24 cellular contexts compared by ENCODE assay signal in genomic region chr1:12029720-12030339, GRCh38. TPM values are rescaled to one million over a fixed set of nuclear protein-coding genes. Genes with fewer than 3 reads are reported as not detected.
DNase-seq lines count a peak whose midpoint lies in the region; ATAC-seq, FAIRE-seq and TF ChIP-seq lines count a peak whose summit lies in the region.
"Had no signal": no experiment of that assay in that cellular context is flagged by ENCODE, and none has a peak within 500 bp of the region (broad histone marks: within the 10 kb centered on the region; RNA-seq: fewer than 3 reads in every experiment).

No MANE protein-coding gene starts in this region.

- TF ChIP-seq RAD21 in GM12878 (IDR thresholded peaks at IDR 0.05; ENCODE audit: insufficient read depth, low read depth, low read length), result no peak

- H3K79me2 ChIP-seq in GM12878 (ENCODE audit: control insufficient read depth, insufficient read depth, low read length), result no peaks in the 10 kb centered on the region

- peak overlapping the region; percentile 31 for H2BK5ac ChIP-seq in neuronal stem cell (ENCODE audit: low read length)

- H2AK5ac ChIP-seq in neuronal stem cell (ENCODE audit: low read depth, low read length), result no peak overlapping the region

- H4K20me1 ChIP-seq in GM12878 (ENCODE audit: control insufficient read depth, insufficient read depth), result no peaks in the 10 kb centered on the region; the same call in 1 of the 2 replicates

- no peak overlapping the region for H3K4me3 ChIP-seq in right cardiac atrium (ENCODE audit: low read length)
- no peak overlapping the region for H3K4me3 ChIP-seq in GM12878
- H3K4me3 ChIP-seq in neuronal stem cell (ENCODE audit: low read length in 2 of 2), result no peak overlapping the region
- H3K4me3 ChIP-seq in aorta (ENCODE audit: low read length in 2 of 2), result no peak overlapping the region
- H3K4me3 ChIP-seq: Peyer's patch, SJCRH30 had no signal

- WGBS in right cardiac atrium, result 92% methylated on average over 32 of the region's 32 CpGs
- 63% methylated on average over 30 of the region's 32 CpGs for WGBS in GM12878 (ENCODE audit: insufficient coverage, insufficient replicate concordance, low lambda C conversion rate, missing lambda C conversion rate)
- no CpG with 5 or more reads among the region's 32 CpGs for WGBS in neuronal stem cell (ENCODE audit: extremely low coverage in 2 of 2, insufficient read length in 2 of 2, insufficient replicate concordance in 1 of 2), 2 donors
- 92 to 93% methylated on average over 32 of the region's 32 CpGs for WGBS in aorta, 2 donors

- no peak overlapping the region for H3K18ac ChIP-seq in neuronal stem cell (ENCODE audit: low read length)

- H3K4me1 ChIP-seq in right cardiac atrium (ENCODE audit: control insufficient read depth, insufficient read depth, low read length) (no peaks in the 10 kb centered on the region), GM12878 (ENCODE audit: control insufficient read depth, insufficient read depth, low read length) (no peaks in the 10 kb centered on the region), neuronal stem cell (ENCODE audit: control insufficient read depth in 2 of 2, insufficient read depth in 1 of 2, low read depth in 1 of 2, low read length in 2 of 2) (peaks cover 2 to 3% of the 10 kb centered on the region in 2 donors), aorta (ENCODE audit: control insufficient read depth in 1 of 2, insufficient read depth in 2 of 2, low read length in 2 of 2) (no peaks in the 10 kb centered on the region)
- H3K4me1 ChIP-seq: Peyer's patch, SJCRH30 had no signal

- no peaks in the 10 kb centered on the region for H3K9me3 ChIP-seq in right cardiac atrium (ENCODE audit: control insufficient read depth, low read length)
- no peaks in the 10 kb centered on the region for H3K9me3 ChIP-seq in GM12878 (replicated peaks; ENCODE audit: control insufficient read depth, insufficient read depth, low read length)
- no peaks in the 10 kb centered on the region for H3K9me3 ChIP-seq in neuronal stem cell (replicated peaks in 1 of 2; ENCODE audit: control insufficient read depth in 2 of 2, insufficient read depth in 1 of 2, low read depth in 1 of 2, low read length in 2 of 2)
- no peaks in the 10 kb centered on the region for H3K9me3 ChIP-seq in aorta (ENCODE audit: control insufficient read depth, low read length)
- H3K9me3 ChIP-seq: Peyer's patch, SJCRH30 had no signal

- in situ Hi-C loops in GM12878 (cut with MboI), result no loop called here

- H3K9ac ChIP-seq in GM12878 (ENCODE audit: control insufficient read depth, insufficient read depth, low read length), result no peak overlapping the region
- H3K9ac ChIP-seq in neuronal stem cell (ENCODE audit: low read depth, low read length, poor library complexity), result no peak overlapping the region

- H3K27me3 ChIP-seq in right cardiac atrium (ENCODE audit: control insufficient read depth, insufficient read depth) (no peaks in the 10 kb centered on the region), GM12878 (replicated peaks in 1 of 2; ENCODE audit: control insufficient read depth in 2 of 2, insufficient read depth in 2 of 2, low read length in 1 of 2) (no peaks in the 10 kb centered on the region), neuronal stem cell (ENCODE audit: control insufficient read depth in 3 of 3, insufficient read depth in 3 of 3, low read depth in 1 of 3, low read length in 3 of 3) (no peaks in the 10 kb centered on the region), aorta (ENCODE audit: control insufficient read depth in 1 of 2, insufficient read depth in 2 of 2, low read length in 1 of 2) (no peaks in the 10 kb centered on the region)
- H3K27me3 ChIP-seq: Peyer's patch, SJCRH30 had no signal

- no peak for TF ChIP-seq POLR2A in GM12878 (IDR thresholded peaks at IDR 0.05; ENCODE audit: low read depth, low read length)

- intact Hi-C loops in right cardiac atrium (cut with DNase I), result loop anchor here in 1 of 4 donors (5.0 to 10.0 kb wide), 2 partner anchors 123 to 195 kb away; no protein-coding TSS in a partner anchor
- intact Hi-C loops in Right ventricle myocardium superior (cut with DNase I), result no loop called here
- intact Hi-C loops in GM12878 (cut with micrococcal nuclease; ENCODE audit: unreplicated experiment), result no loop called here
- intact Hi-C loops in aorta (cut with DNase I), result no loop called here

- DNase-seq in right cardiac atrium (peak in 2 of 3 donors; percentile 33 to 58), Right ventricle myocardium superior (no peak), GM12878 (ENCODE audit: low read depth, low spot score) (no peak), neuronal stem cell (ENCODE audit: low spot score) (no peak), aorta (no peak), NOMO-1 treated with dmso at 0.1 percent for 144 hours (lab: John Stamatoyannopoulos, UW; ENCODE audit: unreplicated experiment) (no peak), T-helper 2 cell (no peak)
- DNase-seq in activated effector memory CD4-positive, alpha-beta T cell treated with Interleukin-2 at 50 U/mL for 16 hours, result no peak
- DNase-seq: ACHN; Calu3; CD8-positive, alpha-beta memory T cell; DMS153; MM.1S; NCI-H1092 treated with DMSO at 0.1 percent for 48 hours; NCI-H1436 treated with DMSO at 0.1 percent for 48 hours; NCI-H2029; NCI-H345; NCI-H524; NCI-H774; Peyer's patch; SJCRH30 had no signal

- RAD21 ChIA-PET in GM12878 (lab: Charles Lee; ENCODE audit: unreplicated experiment), result interaction anchor here (1.4 to 3.4 kb wide), 2 partner anchors 11 to 49 kb away, joined by 4 to 13 read pairs; partner anchors contain the start of gene MIIP

- H3K79me1 ChIP-seq in neuronal stem cell (ENCODE audit: low read depth, low read length), result no peaks in the 10 kb centered on the region

- SMC1A ChIA-PET in GM12878 (lab: Charles Lee; ENCODE audit: uncharacterized antibody, unreplicated experiment), result interaction anchor here (0.8 to 2.5 kb wide), 3 partner anchors 9 to 11 kb away, joined by 5 to 7 read pairs (median 5); partner anchors contain the start of gene MIIP

- BruUV-seq in GM12878 (replicated peaks; lab: Mats Ljungman, UMichigan), result no TSS peak

- H2BK12ac ChIP-seq in neuronal stem cell (ENCODE audit: low read length), result no peak overlapping the region

- no peak for TF ChIP-seq CTCF in GM12878 (IDR thresholded peaks at IDR 0.05 in 2 of 3, conservative IDR thresholded peaks at IDR 0.05 in 1 of 3; ENCODE audit: control insufficient read depth in 2 of 3, extremely low read depth in 1 of 3, insufficient read depth in 1 of 3, low read depth in 3 of 3, low read length in 3 of 3)

- H3K27ac ChIP-seq in right cardiac atrium (ENCODE audit: low read length) (no peak overlapping the region), GM12878 (ENCODE audit: control insufficient read depth, insufficient read depth) (no peak overlapping the region), neuronal stem cell (replicated peaks; ENCODE audit: low read length) (no peak overlapping the region), aorta (ENCODE audit: low read depth in 1 of 2, low read length in 2 of 2) (no peak overlapping the region)
- H3K27ac ChIP-seq: 22Rv1, C4-2B, Peyer's patch, SJCRH30 had no signal

- ATAC-seq in right cardiac atrium (peak in 1 of 2 donors; percentile 9), Right ventricle myocardium superior (ENCODE audit: poor library complexity) (no peak), GM12878 (peak; percentile 62), aorta (ENCODE audit: low FRiP score) (peak; percentile 39)

- POLR2A ChIA-PET in GM12878 (lab: Charles Lee), result interaction anchor here (0.6 to 1.4 kb wide), 2 partner anchors 9 to 120 kb away, joined by 3 to 5 read pairs; no protein-coding TSS in a partner anchor

- H3K4me2 ChIP-seq in GM12878 (ENCODE audit: control insufficient read depth, insufficient read depth) (no peak overlapping the region), neuronal stem cell (ENCODE audit: insufficient read depth, low read length, poor library complexity, severe bottlenecking) (no peak overlapping the region)

- H3K36me3 ChIP-seq in GM12878 (ENCODE audit: control insufficient read depth in 2 of 2, insufficient read depth in 2 of 2, low read length in 1 of 2) (peaks cover 13 to 23% of the 10 kb centered on the region in 2 experiments), neuronal stem cell (replicated peaks in 1 of 2; ENCODE audit: control insufficient read depth in 2 of 2, insufficient read depth in 2 of 2, low read length in 2 of 2) (peaks cover 37 to 74% of the 10 kb centered on the region in 2 donors), aorta (ENCODE audit: control insufficient read depth in 1 of 2, insufficient read depth in 2 of 2, low read length in 1 of 2) (peaks cover 0 to 1% of the 10 kb centered on the region in 2 donors)

- H3K4ac ChIP-seq in neuronal stem cell (ENCODE audit: low read length), result no peak overlapping the region

- peak overlapping the region; percentile 75 for H3K23ac ChIP-seq in neuronal stem cell (ENCODE audit: low read depth, low read length, poor library complexity)

- no peak overlapping the region for H2BK120ac ChIP-seq in neuronal stem cell (ENCODE audit: low read depth, low read length)

- no peak overlapping the region for H4K91ac ChIP-seq in neuronal stem cell (ENCODE audit: low read depth, low read length, poor library complexity)

- TF ChIP-seq EP300 in GM12878 (IDR thresholded peaks at IDR 0.05; ENCODE audit: borderline replicate concordance in 1 of 2, control insufficient read depth in 1 of 2, low read depth in 2 of 2, low read length in 2 of 2), result no peak

- FAIRE-seq in GM12878 (lab: Jason Lieb, UNC), result no peak
- FAIRE-seq: G401.6 had no signal

- H2BK15ac ChIP-seq in neuronal stem cell (ENCODE audit: low read length), result no peak overlapping the region

- no peak overlapping the region for H3K14ac ChIP-seq in neuronal stem cell (ENCODE audit: low read length)

- no peak overlapping the region for H4K8ac ChIP-seq in neuronal stem cell (ENCODE audit: low read depth, low read length)

- CTCF ChIA-PET in GM12878 (lab: Yijun Ruan, JAX), result interaction anchor here (1.1 to 3.8 kb wide), 5 partner anchors 9 to 121 kb away, joined by 4 to 37 read pairs (median 10); partner anchors contain the start of gene MIIP

- H2AFZ ChIP-seq in GM12878 (ENCODE audit: control insufficient read depth, low read depth, low read length), result no peak overlapping the region
- H2AFZ ChIP-seq in neuronal stem cell (ENCODE audit: low read length), result no peak overlapping the region

RNA-seq across cellular contexts. Expression of gene MIIP, which starts 10.5 kb away (rescaled TPM):
- total RNA-seq in right cardiac atrium (10 to 100 TPM in 3 of 4 donors, 1 to 10 TPM in 1; 8.5 to 16.4 (median 12.5) TPM), Right ventricle myocardium superior (14.6 TPM), GM12878 (2014; rRNA removed) (68.8 and 71.3 TPM in 2 replicates), GM12878 (2014; rRNA removed; fragmentation: Illumina TruSeq; extraction: Trizol) (16.6 and 17.1 TPM in 2 replicates), GM12878 (2021) (56.2 and 57.2 TPM in 2 replicates), aorta (10 to 100 TPM; 19.5 to 25.4 TPM)
- polyA plus RNA-seq in right cardiac atrium (12.5 TPM), GM12878 (2011; rRNA removed) (8.8 and 21.5 TPM in 2 replicates), GM12878 (2014; fragmentation: Illumina TruSeq; extraction: Trizol) (5.4 and 11.6 TPM in 2 replicates), GM12878 (2014; fragmentation: Nextera tagmentation; extraction: Ambion mirVana) (1 to 10 TPM in 1 of 2 experiments, under 1 TPM in 1; 0.84 to 5.1 TPM), GM12878 (2014; rRNA removed) (65.2 and 70.6 TPM in 2 replicates), GM12878 (2016; fragmentation: Nextera tagmentation; extraction: Ambion mirVana) (10 to 100 TPM; 82.3 to 95.7 TPM), aorta (100 to 1,000 TPM in 1 of 2 donors, 10 to 100 TPM in 1; 16.3 to 132 TPM)
- 69.0 and 77.4 TPM in 2 replicates for total RNA-seq in GM12878 (2013; cell fraction: nucleolus; rRNA removed)
- 12.2 TPM for polyA plus RNA-seq in GM12878 (2011; ENCODE audit: low read depth)
- polyA plus RNA-seq in GM12878 (2011; cell fraction: cytosol; rRNA removed), result 30.0 and 54.7 TPM in 2 replicates
- polyA plus RNA-seq in GM12878 (2011; cell fraction: nucleus; rRNA removed), result 275 and 289 TPM in 2 replicates
- polyA plus RNA-seq in GM12878 (2012), result 37.9 and 40.1 TPM in 2 replicates
- 13.8 and 33.1 TPM in 2 replicates for polyA minus RNA-seq in GM12878 (2011; rRNA and poly(A)+ RNA removed)
- 16.1 and 21.0 TPM in 2 replicates for polyA minus RNA-seq in GM12878 (2011; cell fraction: cytosol; rRNA and poly(A)+ RNA removed)
- 22.2 and 38.7 TPM in 2 replicates for polyA minus RNA-seq in GM12878 (2011; cell fraction: nucleus; rRNA and poly(A)+ RNA removed)
- polyA plus RNA-seq in neuronal stem cell (2013, experiment 1 of 2), result 57.1 TPM
- 54.7 TPM for polyA plus RNA-seq in neuronal stem cell (2013, experiment 2 of 2)

RNA-seq across cellular contexts. Expression of gene TNFRSF8, which starts 33.3 kb away (rescaled TPM):
- total RNA-seq in right cardiac atrium (1 to 10 TPM; 1.5 to 4.3 (median 2.5) TPM), Right ventricle myocardium superior (0.59 TPM), GM12878 (2014; rRNA removed) (59.6 and 71.1 TPM in 2 replicates), GM12878 (2014; rRNA removed; fragmentation: Illumina TruSeq; extraction: Trizol) (32.8 and 40.6 TPM in 2 replicates), GM12878 (2021) (114 and 115 TPM in 2 replicates), aorta (1 to 10 TPM in 1 of 2 donors, under 1 TPM in 1; 0.88 to 4.7 TPM)
- polyA plus RNA-seq in right cardiac atrium (2.6 TPM), GM12878 (2011; rRNA removed) (18.2 and 40.5 TPM in 2 replicates), GM12878 (2014; fragmentation: Illumina TruSeq; extraction: Trizol) (12.4 and 49.6 TPM in 2 replicates), GM12878 (2014; fragmentation: Nextera tagmentation; extraction: Ambion mirVana) (10 to 100 TPM in 1 of 2 experiments, 1 to 10 TPM in 1; 9.8 to 32.0 TPM), GM12878 (2014; rRNA removed) (68.0 and 85.0 TPM in 2 replicates), GM12878 (2016; fragmentation: Nextera tagmentation; extraction: Ambion mirVana) (10 to 100 TPM; 69.7 to 71.9 TPM), aorta (1 to 10 TPM in 1 of 2 donors, under 1 TPM in 1; 0.74 to 1.8 TPM)
- total RNA-seq in GM12878 (2013; cell fraction: nucleolus; rRNA removed), result 152 and 169 TPM in 2 replicates
- polyA plus RNA-seq in GM12878 (2011; ENCODE audit: low read depth), result 15.7 TPM
- polyA plus RNA-seq in GM12878 (2011; cell fraction: cytosol; rRNA removed), result 58.2 and 63.2 TPM in 2 replicates
- 60.0 and 69.8 TPM in 2 replicates for polyA plus RNA-seq in GM12878 (2011; cell fraction: nucleus; rRNA removed)
- 37.2 and 56.8 TPM in 2 replicates for polyA plus RNA-seq in GM12878 (2012)
- polyA minus RNA-seq in GM12878 (2011; rRNA and poly(A)+ RNA removed), result 33.1 and 63.8 TPM in 2 replicates
- 32.3 and 32.7 TPM in 2 replicates for polyA minus RNA-seq in GM12878 (2011; cell fraction: cytosol; rRNA and poly(A)+ RNA removed)
- 25.4 and 41.4 TPM in 2 replicates for polyA minus RNA-seq in GM12878 (2011; cell fraction: nucleus; rRNA and poly(A)+ RNA removed)
- 0.01 TPM for polyA plus RNA-seq in neuronal stem cell (2013, experiment 1 of 2)
- polyA plus RNA-seq in neuronal stem cell (2013, experiment 2 of 2), result 0.01 TPM
- total RNA-seq: Calu3, Peyer's patch had no signal
- polyA plus RNA-seq: CD8-positive, alpha-beta memory T cell had no signal

RNA-seq across cellular contexts. Expression of gene MFN2, which starts 49.6 kb away (rescaled TPM):
- 100 to 1,000 TPM; 386 to 449 (median 419) TPM for total RNA-seq in right cardiac atrium
- 237 TPM for polyA plus RNA-seq in right cardiac atrium
- total RNA-seq in Right ventricle myocardium superior, result 648 TPM
- 36.8 and 39.8 TPM in 2 replicates for total RNA-seq in GM12878 (2013; cell fraction: nucleolus; rRNA removed)
- 46.1 and 46.2 TPM in 2 replicates for total RNA-seq in GM12878 (2014; rRNA removed)
- 27.5 and 28.7 TPM in 2 replicates for total RNA-seq in GM12878 (2014; rRNA removed; fragmentation: Illumina TruSeq; extraction: Trizol)
- 59.6 and 59.8 TPM in 2 replicates for total RNA-seq in GM12878 (2021)
- polyA plus RNA-seq in GM12878 (2011; ENCODE audit: low read depth), result 20.8 TPM
- polyA plus RNA-seq in GM12878 (2011; rRNA removed), result 29.8 and 50.0 TPM in 2 replicates
- 42.8 and 42.9 TPM in 2 replicates for polyA plus RNA-seq in GM12878 (2011; cell fraction: cytosol; rRNA removed)
- polyA plus RNA-seq in GM12878 (2011; cell fraction: nucleus; rRNA removed), result 57.4 and 73.7 TPM in 2 replicates
- 28.5 and 35.1 TPM in 2 replicates for polyA plus RNA-seq in GM12878 (2012)
- polyA plus RNA-seq in GM12878 (2014; fragmentation: Illumina TruSeq; extraction: Trizol), result 44.0 and 50.1 TPM in 2 replicates
- 1 to 10 TPM; 5.3 to 6.4 TPM for polyA plus RNA-seq in GM12878 (2014; fragmentation: Nextera tagmentation; extraction: Ambion mirVana)
- 41.7 and 43.1 TPM in 2 replicates for polyA plus RNA-seq in GM12878 (2014; rRNA removed)
- polyA plus RNA-seq in GM12878 (2016; fragmentation: Nextera tagmentation; extraction: Ambion mirVana), result 10 to 100 TPM; 59.9 to 64.4 TPM
- polyA minus RNA-seq in GM12878 (2011; rRNA and poly(A)+ RNA removed), result 53.7 and 65.1 TPM in 2 replicates
- polyA minus RNA-seq in GM12878 (2011; cell fraction: cytosol; rRNA and poly(A)+ RNA removed), result 15.1 and 19.0 TPM in 2 replicates
- polyA minus RNA-seq in GM12878 (2011; cell fraction: nucleus; rRNA and poly(A)+ RNA removed), result 16.0 and 23.1 TPM in 2 replicates
- polyA plus RNA-seq in neuronal stem cell (2013, experiment 1 of 2), result 35.1 TPM
- polyA plus RNA-seq in neuronal stem cell (2013, experiment 2 of 2), result 33.9 TPM
- total RNA-seq in aorta, result 10 to 100 TPM; 57.1 TPM
- 10 to 100 TPM; 22.4 to 33.3 TPM for polyA plus RNA-seq in aorta

Comparison
In these comparisons a context has a peak if more than half of its experiments do, and no peak if none do; other contexts are left out.
1. DNase-seq: peak in right cardiac atrium (2 of 3); none in Right ventricle myocardium superior (single experiment), GM12878 (single experiment), neuronal stem cell (single experiment), aorta (0 of 2), NOMO-1 treated with dmso at 0.1 percent for 144 hours (single experiment), activated effector memory CD4-positive, alpha-beta T cell treated with Interleukin-2 at 50 U/mL for 16 hours (single experiment) and T-helper 2 cell (0 of 5).
2. RNA of gene TNFRSF8, which starts 33.3 kb away (total RNA-seq): 32.8 to 169 TPM in GM12878; 0.88 to 4.7 TPM in aorta, 1.5 to 4.3 TPM in right cardiac atrium and 0.59 TPM in Right ventricle myocardium superior (single experiment); every median in the first group is over 4 times any median in the second.
3. RNA of gene MFN2, which starts 49.6 kb away (total RNA-seq): 648 TPM in Right ventricle myocardium superior (single experiment) and 386 to 449 TPM in right cardiac atrium; 57.1 TPM in aorta and 27.5 to 59.8 TPM in GM12878; every median in the first group is over 4 times any median in the second.